Comparison of ENCODE assay signal across 15 cellular contexts in genomic region chr1:218163371-218163770, GRCh38.
DNase-seq lines count a peak whose midpoint lies in the region; ATAC-seq, FAIRE-seq and TF ChIP-seq lines count a peak whose summit lies in the region.
"Had no signal": no experiment of that assay in that cellular context is flagged by ENCODE, and none has a peak within 500 bp of the region (broad histone marks: within the 10 kb centered on the region; RNA-seq: fewer than 3 reads in every experiment).

No MANE protein-coding gene starts in this region.

- no peaks in the 10 kb centered on the region for H4K20me1 ChIP-seq in PC-3 (ENCODE audit: low read length)
- no peaks in the 10 kb centered on the region for H4K20me1 ChIP-seq in PC-9 (ENCODE audit: insufficient read depth)

- no peaks in the 10 kb centered on the region for H3K9me2 ChIP-seq in PC-3 (replicated peaks; ENCODE audit: low read length)
- no peaks in the 10 kb centered on the region for H3K9me2 ChIP-seq in PC-9 (ENCODE audit: insufficient read depth)

- CTCF ChIA-PET in A549 (lab: Yijun Ruan, JAX) = no interaction called here
- CTCF ChIA-PET in PC-3 (lab: Charles Lee) = no interaction called here
- CTCF ChIA-PET in PC-9 (lab: Charles Lee) = no interaction called here

- H2AFZ ChIP-seq in PC-3 (ENCODE audit: low read length) (no peak overlapping the region), PC-9 (no peak overlapping the region)

- H3K4me1 ChIP-seq in A549 = peaks cover 17% of the 10 kb centered on the region; the same call in 1 of the 3 replicates
- H3K4me1 ChIP-seq in HUES48 (ENCODE audit: control insufficient read depth, insufficient read depth, low read length) = peaks cover 25% of the 10 kb centered on the region
- H3K4me1 ChIP-seq in PC-3 (ENCODE audit: insufficient read depth, low read length) = peaks cover 10% of the 10 kb centered on the region
- peaks cover 19% of the 10 kb centered on the region for H3K4me1 ChIP-seq in iPS-18a (ENCODE audit: control insufficient read depth, low read depth, low read length)
- H3K4me1 ChIP-seq in PC-9 (replicated peaks; ENCODE audit: insufficient read depth) = no peaks in the 10 kb centered on the region

- H3K27me3 ChIP-seq in HUES48 (ENCODE audit: control insufficient read depth, insufficient read depth, low read length) (peaks cover 47% of the 10 kb centered on the region), PC-3 (ENCODE audit: low read length) (peaks cover 74% of the 10 kb centered on the region), iPS-18a (ENCODE audit: control insufficient read depth, insufficient read depth, low read length) (peaks cover 29% of the 10 kb centered on the region), PC-9 (ENCODE audit: insufficient read depth, low read depth) (no peaks in the 10 kb centered on the region)

- no peaks in the 10 kb centered on the region for H3K79me2 ChIP-seq in PC-3 (ENCODE audit: low read length)
- H3K79me2 ChIP-seq in PC-9 (ENCODE audit: low read depth) = no peaks in the 10 kb centered on the region

- H3K4me2 ChIP-seq in A549 = no peak overlapping the region
- H3K4me2 ChIP-seq in PC-3 (ENCODE audit: low read length) = peak overlapping the region; percentile 80
- no peak overlapping the region for H3K4me2 ChIP-seq in PC-9

- no peak overlapping the region for H3K4me3 ChIP-seq in A549
- peak overlapping the region; percentile 79 for H3K4me3 ChIP-seq in HUES48 (ENCODE audit: low read depth, low read length)
- peak overlapping the region; percentile 65 for H3K4me3 ChIP-seq in PC-3 (ENCODE audit: low read length)
- peak overlapping the region; percentile 66 for H3K4me3 ChIP-seq in iPS-18a (ENCODE audit: low read length)
- no peak overlapping the region for H3K4me3 ChIP-seq in PC-9

- H3K27ac ChIP-seq in A549 (no peak overlapping the region), HUES48 (ENCODE audit: low read depth, low read length) (no peak overlapping the region), PC-3 (ENCODE audit: low read length) (no peak overlapping the region), iPS-18a (ENCODE audit: low read length) (no peak overlapping the region), PC-9 (no peak overlapping the region)
- H3K27ac ChIP-seq: HL-60, SK-N-MC had no signal

- FAIRE-seq in A549 (lab: Jason Lieb, UNC) = no peak

- TF ChIP-seq RAD21 in A549 (conservative IDR thresholded peaks at IDR 0.05 in 1 of 2, IDR thresholded peaks at IDR 0.05 in 1 of 2) = no peak

- no peaks in the 10 kb centered on the region for H3F3A ChIP-seq in PC-3 (ENCODE audit: low read length, unreplicated experiment)
- no peaks in the 10 kb centered on the region for H3F3A ChIP-seq in PC-9 (ENCODE audit: insufficient read depth, low read depth)

- 66% methylated on average over 7 of the region's 7 CpGs for WGBS in A549 (ENCODE audit: missing lambda C conversion rate)

- no peaks in the 10 kb centered on the region; the same call in 2 of the 3 replicates for H3K9me3 ChIP-seq in A549
- H3K9me3 ChIP-seq in HUES48 (ENCODE audit: control insufficient read depth, insufficient read depth, low read length) = no peaks in the 10 kb centered on the region
- no peaks in the 10 kb centered on the region for H3K9me3 ChIP-seq in PC-3 (ENCODE audit: low read length)
- no peaks in the 10 kb centered on the region for H3K9me3 ChIP-seq in iPS-18a (ENCODE audit: control insufficient read depth, low read depth, low read length)
- no peaks in the 10 kb centered on the region for H3K9me3 ChIP-seq in PC-9 (ENCODE audit: insufficient read depth, low read depth)
- H3K9me3 ChIP-seq: HAP-1 had no signal

- TF ChIP-seq EP300 in A549 (IDR thresholded peaks at IDR 0.05) = no peak

- POLR2A ChIA-PET in A549 (lab: Yijun Ruan, JAX) = no interaction called here
- POLR2A ChIA-PET in PC-3 (lab: Charles Lee; ENCODE audit: unreplicated experiment) = no interaction called here
- POLR2A ChIA-PET in PC-9 (lab: Charles Lee; ENCODE audit: unreplicated experiment) = no interaction called here

- TF ChIP-seq CTCF in A549 (IDR thresholded peaks at IDR 0.05) (no peak), PC-3 (conservative IDR thresholded peaks at IDR 0.05; ENCODE audit: low read depth, low read length) (no peak), PC-9 (conservative IDR thresholded peaks at IDR 0.05) (no peak)

- intact Hi-C loops in PC-3 (cut with micrococcal nuclease) (loop anchor here (5.0 to 10.0 kb wide), 3 partner anchors 106 to 1069 kb away; no protein-coding TSS in a partner anchor), PC-9 (cut with micrococcal nuclease; ENCODE audit: unreplicated experiment) (no loop called here)

- ATAC-seq in A549 (no peak), PC-3 (no peak), HG03571 (IDR thresholded peaks at IDR 0.05; ENCODE audit: unreplicated experiment) (no peak)

- DNase-seq in A549 (ENCODE audit: low read depth in 1 of 2, low spot score in 1 of 2) = no peak
- DNase-seq in PC-3 = no peak
- DNase-seq in PC-9 = no peak
- no peak for DNase-seq in HT-29 (ENCODE audit: low spot score)
- DNase-seq in COR-L47 (lab: John Stamatoyannopoulos, UW) = no peak
- DNase-seq: ACHN, AML-193, Kasumi-1, NCI-H187 treated with DMSO at 0.1 percent for 48 hours had no signal

- H3K36me3 ChIP-seq in HUES48 (ENCODE audit: control insufficient read depth, insufficient read depth, low read length) = no peaks in the 10 kb centered on the region
- H3K36me3 ChIP-seq in PC-3 (ENCODE audit: low read depth, low read length) = no peaks in the 10 kb centered on the region
- no peaks in the 10 kb centered on the region for H3K36me3 ChIP-seq in iPS-18a (ENCODE audit: control insufficient read depth, low read depth, low read length)
- no peaks in the 10 kb centered on the region for H3K36me3 ChIP-seq in PC-9 (ENCODE audit: low read depth)
- H3K36me3 ChIP-seq: HAP-1 had no signal

- no peak for TF ChIP-seq POLR2A in A549 (IDR thresholded peaks at IDR 0.05; ENCODE audit: low read length)

- BruUV-seq in PC-3 (replicated peaks; lab: Mats Ljungman, UMichigan) (no TSS peak), PC-9 (replicated peaks; lab: Mats Ljungman, UMichigan) (no TSS peak)

- H3K9ac ChIP-seq in HUES48 (ENCODE audit: low read depth, low read length) = no peak overlapping the region
- H3K9ac ChIP-seq in PC-3 (ENCODE audit: low read length) = peak overlapping the region; percentile 72; the same call in 1 of the 2 replicates
- no peak overlapping the region for H3K9ac ChIP-seq in iPS-18a (ENCODE audit: low read length)

TF ChIP-seq in A549, 52 proteins besides CTCF, POLR2A, EP300 and RAD21:
- TF ChIP-seq ZC3H11A (IDR thresholded peaks at IDR 0.05) = no peak
- peak; percentile 81 for TF ChIP-seq MAFK (IDR thresholded peaks at IDR 0.05; ENCODE audit: partially characterized antibody)

Comparison
In these comparisons a context has a peak if more than half of its experiments do, and no peak if none do; other contexts are left out.
1. H3K4me3 ChIP-seq: peak in HUES48 (single experiment), PC-3 (single experiment) and iPS-18a (single experiment); none in A549 (single experiment) and PC-9 (single experiment).